10 cellular contexts compared by ENCODE assay signal in the genomic region with DNA sequence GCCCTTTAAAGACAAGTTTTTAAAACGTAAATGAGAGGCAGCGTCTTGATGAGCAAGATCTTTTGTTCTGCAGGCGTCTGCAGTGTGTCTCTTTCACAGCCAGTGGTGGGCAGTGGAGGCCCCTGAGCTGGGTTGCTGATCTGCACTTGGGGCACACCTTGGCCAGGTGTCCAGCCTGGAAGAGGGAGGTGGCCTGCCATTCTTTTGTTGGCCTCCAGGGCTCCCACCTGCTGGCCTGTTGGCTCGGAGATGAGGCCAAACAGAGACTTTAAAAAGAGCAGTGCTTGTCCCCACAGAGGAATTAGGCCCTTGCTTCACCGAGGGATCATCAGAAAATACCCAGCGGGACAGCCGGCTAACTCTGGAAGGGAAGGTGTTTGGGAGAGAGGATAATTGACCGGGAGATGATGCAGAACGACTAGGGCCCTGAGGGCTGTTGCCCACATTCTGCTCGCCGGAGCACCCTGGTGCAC.
DNase-seq lines count a peak whose midpoint lies in the region; ATAC-seq and TF ChIP-seq lines count a peak whose summit lies in the region.
"Had no signal": no experiment of that assay in that cellular context is flagged by ENCODE, and none has a peak within 500 bp of the region (broad histone marks: within the 10 kb centered on the region; RNA-seq: fewer than 3 reads in every experiment).

No MANE protein-coding gene starts in this region.

- H3K4me1 Mint-ChIP-seq in stimulated activated naive CD8-positive, alpha-beta T cell treated with anti-CD3 and anti-CD28 coated beads, Interleukin-15, amount 100 ng/mL, for 72 hours: peaks cover 95% of the 10 kb centered on the region

- peak; percentile 44 for DNase-seq in activated CD4-positive, CD25-positive, alpha-beta regulatory T cell treated with anti-CD3 and anti-CD28 coated beads, Interleukin-2, amount 50 U/mL, for 72 hours
- DNase-seq in activated T-cell treated with anti-CD3 and anti-CD28 coated beads for 48 hours (ENCODE audit: low read depth) (peak; percentile 22), foreskin keratinocyte (no peak)
- DNase-seq in stimulated activated naive CD8-positive, alpha-beta T cell treated with anti-CD3 and anti-CD28 coated beads, Interleukin-15, amount 100 ng/mL, for 72 hours: peak in 1 of 2 donors; percentile 45
- no peak for DNase-seq in stimulated activated CD4-positive, alpha-beta T cell treated with anti-CD3 and anti-CD28 coated beads, Interleukin-4, amount 100 ng/mL, for 4 hours

- H3K27ac Mint-ChIP-seq in stimulated activated naive CD8-positive, alpha-beta T cell treated with anti-CD3 and anti-CD28 coated beads, Interleukin-15, amount 100 ng/mL, for 72 hours: peak overlapping the region; percentile 93 to 96

- H3K27me3 ChIP-seq in foreskin keratinocyte: no peaks in the 10 kb centered on the region
- H3K27me3 ChIP-seq: heart left ventricle had no signal

- H3K9me3 Mint-ChIP-seq in stimulated activated naive CD8-positive, alpha-beta T cell treated with anti-CD3 and anti-CD28 coated beads, Interleukin-15, amount 100 ng/mL, for 72 hours: no peaks in the 10 kb centered on the region

- no peaks in the 10 kb centered on the region for H3K27me3 Mint-ChIP-seq in stimulated activated naive CD8-positive, alpha-beta T cell treated with anti-CD3 and anti-CD28 coated beads, Interleukin-15, amount 100 ng/mL, for 72 hours

- peak overlapping the region; percentile 78 to 88 for H3K4me3 Mint-ChIP-seq in stimulated activated naive CD8-positive, alpha-beta T cell treated with anti-CD3 and anti-CD28 coated beads, Interleukin-15, amount 100 ng/mL, for 72 hours

- no peak for ATAC-seq in activated CD4-positive, CD25-positive, alpha-beta regulatory T cell treated with anti-CD3 and anti-CD28 coated beads, Interleukin-2, amount 50 U/mL, for 24 hours
- ATAC-seq in foreskin keratinocyte: peak; percentile 66
- peak; percentile 78 for ATAC-seq in stimulated activated naive CD8-positive, alpha-beta T cell treated with anti-CD3 and anti-CD28 coated beads, Interleukin-15, amount 100 ng/mL, for 72 hours
- no peak for ATAC-seq in GM19467 (IDR thresholded peaks at IDR 0.05; ENCODE audit: unreplicated experiment)
- ATAC-seq in HG03520 (IDR thresholded peaks at IDR 0.05; ENCODE audit: unreplicated experiment): no peak

- H3K27ac ChIP-seq in foreskin keratinocyte: peak overlapping the region; percentile 45
- H3K27ac ChIP-seq: VCaP had no signal

- peaks cover 10% of the 10 kb centered on the region for H3K4me1 ChIP-seq in foreskin keratinocyte

- TF ChIP-seq CTCF in foreskin keratinocyte (conservative IDR thresholded peaks at IDR 0.05): peak; percentile 31

Comparison
In these comparisons a context has a peak if more than half of its experiments do, and no peak if none do; other contexts are left out.
1. DNase-seq: peak in activated CD4-positive, CD25-positive, alpha-beta regulatory T cell treated with anti-CD3 and anti-CD28 coated beads, Interleukin-2, amount 50 U/mL, for 72 hours (single experiment) and activated T-cell treated with anti-CD3 and anti-CD28 coated beads for 48 hours (single experiment); none in foreskin keratinocyte (0 of 2) and stimulated activated CD4-positive, alpha-beta T cell treated with anti-CD3 and anti-CD28 coated beads, Interleukin-4, amount 100 ng/mL, for 4 hours (0 of 2).
2. ATAC-seq: peak in foreskin keratinocyte (single experiment) and stimulated activated naive CD8-positive, alpha-beta T cell treated with anti-CD3 and anti-CD28 coated beads, Interleukin-15, amount 100 ng/mL, for 72 hours (single experiment); none in activated CD4-positive, CD25-positive, alpha-beta regulatory T cell treated with anti-CD3 and anti-CD28 coated beads, Interleukin-2, amount 50 U/mL, for 24 hours (0 of 2), GM19467 (single experiment) and HG03520 (single experiment).